Comparison of ENCODE assay signal across 1 cellular context in the genomic region with DNA sequence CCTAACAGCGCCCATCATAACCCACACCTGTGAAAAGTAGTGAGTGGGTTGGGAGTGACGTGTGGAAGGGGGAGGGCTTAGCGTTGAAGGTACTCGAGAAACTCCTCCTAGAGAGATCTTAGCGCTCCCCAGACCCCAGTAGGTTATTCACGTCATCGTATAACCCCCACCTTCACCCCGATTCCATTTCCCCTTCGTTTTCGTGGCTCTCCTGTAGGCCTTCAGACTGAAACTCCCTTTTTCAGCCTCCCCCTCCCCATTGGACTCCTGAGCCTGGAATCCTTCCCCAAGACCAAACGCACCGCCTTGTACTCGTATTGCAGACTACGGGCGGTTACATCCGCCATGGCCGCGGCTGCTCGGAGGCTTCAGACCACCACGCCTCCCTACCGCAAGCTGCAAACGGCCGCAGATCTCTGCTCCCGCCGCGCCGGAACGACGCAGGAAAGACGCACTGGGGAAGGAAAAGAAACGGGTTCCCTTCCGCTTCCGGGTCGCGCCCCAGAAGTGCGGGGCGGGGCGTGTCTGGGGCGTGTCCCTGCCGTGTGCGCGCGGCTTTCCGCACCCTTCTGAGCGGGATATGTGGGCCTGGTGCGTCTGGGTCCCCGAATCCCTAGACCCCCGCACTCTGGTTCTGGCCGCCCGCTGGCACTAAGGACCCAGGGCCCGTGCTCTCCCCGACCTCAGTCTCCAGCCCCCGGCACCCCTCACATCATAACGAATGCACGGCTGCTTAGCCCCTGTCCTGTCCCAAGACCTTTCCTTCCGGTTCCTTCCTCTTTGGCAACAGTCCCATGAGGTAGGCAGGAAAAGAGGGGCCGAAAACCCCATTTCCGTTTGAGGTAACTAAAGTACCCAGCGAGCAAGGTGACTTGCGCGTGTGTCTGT.
TF ChIP-seq lines count a peak whose summit lies in the region.

A gene (minus strand): TSS at position 456 of the 888 bp plus-strand sequence. CDS start 109 bp downstream, at position 347.

TF ChIP-seq in GM23338, 12 proteins besides CTCF, POLR2A, EP300 and RAD21 (continued from another document):
- TF ChIP-seq, protein P1, sequence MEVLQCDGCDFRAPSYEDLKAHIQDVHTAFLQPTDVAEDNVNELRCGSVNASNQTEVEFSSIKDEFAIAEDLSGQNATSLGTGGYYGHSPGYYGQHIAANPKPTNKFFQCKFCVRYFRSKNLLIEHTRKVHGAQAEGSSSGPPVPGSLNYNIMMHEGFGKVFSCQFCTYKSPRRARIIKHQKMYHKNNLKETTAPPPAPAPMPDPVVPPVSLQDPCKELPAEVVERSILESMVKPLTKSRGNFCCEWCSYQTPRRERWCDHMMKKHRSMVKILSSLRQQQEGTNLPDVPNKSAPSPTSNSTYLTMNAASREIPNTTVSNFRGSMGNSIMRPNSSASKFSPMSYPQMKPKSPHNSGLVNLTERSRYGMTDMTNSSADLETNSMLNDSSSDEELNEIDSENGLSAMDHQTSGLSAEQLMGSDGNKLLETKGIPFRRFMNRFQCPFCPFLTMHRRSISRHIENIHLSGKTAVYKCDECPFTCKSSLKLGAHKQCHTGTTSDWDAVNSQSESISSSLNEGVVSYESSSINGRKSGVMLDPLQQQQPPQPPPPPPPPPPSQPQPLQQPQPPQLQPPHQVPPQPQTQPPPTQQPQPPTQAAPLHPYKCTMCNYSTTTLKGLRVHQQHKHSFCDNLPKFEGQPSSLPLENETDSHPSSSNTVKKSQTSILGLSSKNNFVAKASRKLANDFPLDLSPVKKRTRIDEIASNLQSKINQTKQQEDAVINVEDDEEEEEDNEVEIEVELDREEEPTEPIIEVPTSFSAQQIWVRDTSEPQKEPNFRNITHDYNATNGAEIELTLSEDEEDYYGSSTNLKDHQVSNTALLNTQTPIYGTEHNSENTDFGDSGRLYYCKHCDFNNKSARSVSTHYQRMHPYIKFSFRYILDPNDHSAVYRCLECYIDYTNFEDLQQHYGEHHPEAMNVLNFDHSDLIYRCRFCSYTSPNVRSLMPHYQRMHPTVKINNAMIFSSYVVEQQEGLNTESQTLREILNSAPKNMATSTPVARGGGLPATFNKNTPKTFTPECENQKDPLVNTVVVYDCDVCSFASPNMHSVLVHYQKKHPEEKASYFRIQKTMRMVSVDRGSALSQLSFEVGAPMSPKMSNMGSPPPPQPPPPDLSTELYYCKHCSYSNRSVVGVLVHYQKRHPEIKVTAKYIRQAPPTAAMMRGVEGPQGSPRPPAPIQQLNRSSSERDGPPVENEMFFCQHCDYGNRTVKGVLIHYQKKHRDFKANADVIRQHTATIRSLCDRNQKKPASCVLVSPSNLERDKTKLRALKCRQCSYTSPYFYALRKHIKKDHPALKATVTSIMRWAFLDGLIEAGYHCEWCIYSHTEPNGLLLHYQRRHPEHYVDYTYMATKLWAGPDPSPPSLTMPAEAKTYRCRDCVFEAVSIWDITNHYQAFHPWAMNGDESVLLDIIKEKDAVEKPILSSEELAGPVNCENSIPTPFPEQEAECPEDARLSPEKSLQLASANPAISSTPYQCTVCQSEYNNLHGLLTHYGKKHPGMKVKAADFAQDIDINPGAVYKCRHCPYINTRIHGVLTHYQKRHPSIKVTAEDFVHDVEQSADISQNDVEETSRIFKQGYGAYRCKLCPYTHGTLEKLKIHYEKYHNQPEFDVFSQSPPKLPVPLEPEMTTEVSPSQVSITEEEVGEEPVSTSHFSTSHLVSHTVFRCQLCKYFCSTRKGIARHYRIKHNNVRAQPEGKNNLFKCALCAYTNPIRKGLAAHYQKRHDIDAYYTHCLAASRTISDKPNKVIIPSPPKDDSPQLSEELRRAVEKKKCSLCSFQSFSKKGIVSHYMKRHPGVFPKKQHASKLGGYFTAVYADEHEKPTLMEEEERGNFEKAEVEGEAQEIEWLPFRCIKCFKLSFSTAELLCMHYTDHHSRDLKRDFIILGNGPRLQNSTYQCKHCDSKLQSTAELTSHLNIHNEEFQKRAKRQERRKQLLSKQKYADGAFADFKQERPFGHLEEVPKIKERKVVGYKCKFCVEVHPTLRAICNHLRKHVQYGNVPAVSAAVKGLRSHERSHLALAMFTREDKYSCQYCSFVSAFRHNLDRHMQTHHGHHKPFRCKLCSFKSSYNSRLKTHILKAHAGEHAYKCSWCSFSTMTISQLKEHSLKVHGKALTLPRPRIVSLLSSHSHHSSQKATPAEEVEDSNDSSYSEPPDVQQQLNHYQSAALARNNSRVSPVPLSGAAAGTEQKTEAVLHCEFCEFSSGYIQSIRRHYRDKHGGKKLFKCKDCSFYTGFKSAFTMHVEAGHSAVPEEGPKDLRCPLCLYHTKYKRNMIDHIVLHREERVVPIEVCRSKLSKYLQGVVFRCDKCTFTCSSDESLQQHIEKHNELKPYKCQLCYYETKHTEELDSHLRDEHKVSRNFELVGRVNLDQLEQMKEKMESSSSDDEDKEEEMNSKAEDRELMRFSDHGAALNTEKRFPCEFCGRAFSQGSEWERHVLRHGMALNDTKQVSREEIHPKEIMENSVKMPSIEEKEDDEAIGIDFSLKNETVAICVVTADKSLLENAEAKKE (CRISPR knock-in tag; IDR thresholded peaks at IDR 0.05) = no peak
- TF ChIP-seq, protein P2, sequence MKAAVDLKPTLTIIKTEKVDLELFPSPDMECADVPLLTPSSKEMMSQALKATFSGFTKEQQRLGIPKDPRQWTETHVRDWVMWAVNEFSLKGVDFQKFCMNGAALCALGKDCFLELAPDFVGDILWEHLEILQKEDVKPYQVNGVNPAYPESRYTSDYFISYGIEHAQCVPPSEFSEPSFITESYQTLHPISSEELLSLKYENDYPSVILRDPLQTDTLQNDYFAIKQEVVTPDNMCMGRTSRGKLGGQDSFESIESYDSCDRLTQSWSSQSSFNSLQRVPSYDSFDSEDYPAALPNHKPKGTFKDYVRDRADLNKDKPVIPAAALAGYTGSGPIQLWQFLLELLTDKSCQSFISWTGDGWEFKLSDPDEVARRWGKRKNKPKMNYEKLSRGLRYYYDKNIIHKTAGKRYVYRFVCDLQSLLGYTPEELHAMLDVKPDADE (IDR thresholded peaks at IDR 0.05) = peak; percentile 94
- TF ChIP-seq CREB1 (CRISPR knock-in tag; IDR thresholded peaks at IDR 0.05; ENCODE audit: low read depth) = peak; percentile 63; the same call in 1 of the 2 replicates
